In genomic region chr19:16381756-16382401, GRCh38 we compare ENCODE assay signal across 10 cellular contexts. TPM values are rescaled to one million over a fixed set of nuclear protein-coding genes. Genes with fewer than 3 reads are reported as not detected.
A peak's percentile ranks its signal among the peaks of the same experiment; 100 is the strongest.
DNase-seq lines count a peak whose midpoint lies in the region; ATAC-seq, FAIRE-seq and TF ChIP-seq lines count a peak whose summit lies in the region.
"Had no signal": no experiment of that assay in that cellular context is flagged by ENCODE, and none has a peak within 500 bp of the region (broad histone marks: within the 10 kb centered on the region; RNA-seq: fewer than 3 reads in every experiment).

No MANE protein-coding gene starts in this region.

- peak overlapping the region in 4 of 11 experiments; percentile 66 to 80 (median 70); a peak in 7 of 22 replicates for H3K4me2 ChIP-seq in BLaER1 treated with 17β-estradiol and CSF1 and Interleukin-3, amounts not matched to agents 10 nM and 100 nM
- H3K4me2 ChIP-seq in astrocyte (ENCODE audit: low read length) = no peak overlapping the region

- peaks cover 58 to 87% (median 78%) of the 10 kb centered on the region in 11 experiments for H3K36me3 ChIP-seq in BLaER1 treated with 17β-estradiol and CSF1 and Interleukin-3, amounts not matched to agents 10 nM and 100 nM
- H3K36me3 ChIP-seq in astrocyte (ENCODE audit: insufficient read depth, low read length) = peaks cover 4% of the 10 kb centered on the region

- no peak for DNase-seq in astrocyte (ENCODE audit: low read depth)
- peak; percentile 39 to 41 for DNase-seq in hippocampal formation (lab: John Stamatoyannopoulos, UW)
- peak; percentile 71 for DNase-seq in putamen (ENCODE audit: low spot score)
- DNase-seq in NCI-H1105 (lab: John Stamatoyannopoulos, UW) = no peak
- DNase-seq in HK-2 (ENCODE audit: unreplicated experiment) = no peak
- DNase-seq in CD14-positive monocyte (ENCODE audit: low spot score) = no peak
- DNase-seq: DMS79 treated with DMSO at 0.1 percent for 48 hours, NCI-H2081 treated with DMSO at 0.1 percent for 48 hours had no signal

- H3K27me3 ChIP-seq in BLaER1 treated with 17β-estradiol and CSF1 and Interleukin-3, amounts not matched to agents 10 nM and 100 nM = no peaks in the 10 kb centered on the region
- H3K27me3 ChIP-seq in astrocyte (ENCODE audit: insufficient read depth, low read length) = no peaks in the 10 kb centered on the region

- H3K27ac Mint-ChIP-seq in astrocyte (ENCODE audit: unreplicated experiment) (no peak overlapping the region), CD14-positive monocyte (peak overlapping the region in 1 of 7 donors; percentile 21)

- H3K4me3 ChIP-seq in BLaER1 treated with 17β-estradiol and CSF1 and Interleukin-3, amounts not matched to agents 10 nM and 100 nM = no peak overlapping the region
- no peak overlapping the region for H3K4me3 ChIP-seq in astrocyte (ENCODE audit: insufficient read depth, low read depth, low read length)

- H3K27me3 Mint-ChIP-seq in astrocyte (ENCODE audit: low read depth, unreplicated experiment) (no peaks in the 10 kb centered on the region), CD14-positive monocyte (ENCODE audit: low read depth in 3 of 3) (peaks cover 0 to 2% (median 2%) of the 10 kb centered on the region in 3 donors)

- no peak overlapping the region for H3K4me3 Mint-ChIP-seq in astrocyte (ENCODE audit: unreplicated experiment)
- H3K4me3 Mint-ChIP-seq in CD14-positive monocyte = no peak overlapping the region

- peak overlapping the region in 10 of 11 experiments; percentile 20 to 65 (median 44); a peak in 17 of 22 replicates for H3K27ac ChIP-seq in BLaER1 treated with 17β-estradiol and CSF1 and Interleukin-3, amounts not matched to agents 10 nM and 100 nM
- H3K27ac ChIP-seq in astrocyte (ENCODE audit: low read depth, low read length) = no peak overlapping the region

- no peak for FAIRE-seq in astrocyte (lab: Jason Lieb, UNC)

- peak overlapping the region in 9 of 11 experiments; percentile 5 to 53 (median 44); a peak in 9 of 22 replicates for H3K9ac ChIP-seq in BLaER1 treated with 17β-estradiol and CSF1 and Interleukin-3, amounts not matched to agents 10 nM and 100 nM
- H3K9ac ChIP-seq in astrocyte (ENCODE audit: low read length) = peak overlapping the region; percentile 16

- H3K4me1 Mint-ChIP-seq in astrocyte (ENCODE audit: low read depth, unreplicated experiment) (no peaks in the 10 kb centered on the region), CD14-positive monocyte (peaks cover 21% of the 10 kb centered on the region)

- H3K36me3 Mint-ChIP-seq in astrocyte (ENCODE audit: low read depth, unreplicated experiment) (peaks cover 2% of the 10 kb centered on the region), CD14-positive monocyte (peaks cover 53 to 75% of the 10 kb centered on the region in 2 donors)

- H3K9me3 Mint-ChIP-seq in astrocyte (ENCODE audit: unreplicated experiment) (no peaks in the 10 kb centered on the region), CD14-positive monocyte (no peaks in the 10 kb centered on the region)

- peaks cover 10 to 36% (median 21%) of the 10 kb centered on the region in 10 experiments; a peak in 19 of 20 replicates for H3K4me1 ChIP-seq in BLaER1 treated with 17β-estradiol and CSF1 and Interleukin-3, amounts not matched to agents 10 nM and 100 nM
- H3K4me1 ChIP-seq in astrocyte (ENCODE audit: insufficient read depth, low read length) = peaks cover 7% of the 10 kb centered on the region

- H3K79me2 ChIP-seq in astrocyte (ENCODE audit: insufficient read depth, low read length) = no peaks in the 10 kb centered on the region

- peaks cover 0 to 60% (median 20%) of the 10 kb centered on the region in 11 experiments; a peak in 12 of 22 replicates for H4K20me1 ChIP-seq in BLaER1 treated with 17β-estradiol and CSF1 and Interleukin-3, amounts not matched to agents 10 nM and 100 nM
- H4K20me1 ChIP-seq in astrocyte (ENCODE audit: insufficient read depth, low read length) = peaks cover 17% of the 10 kb centered on the region

- H2AFZ ChIP-seq in astrocyte (ENCODE audit: low read depth, low read length) = no peak overlapping the region

- intact Hi-C loops in CD14-positive monocyte (cut with micrococcal nuclease) = loop anchor here (1.0 to 10.0 kb wide), 4 partner anchors 133 to 337 kb away; no protein-coding TSS in a partner anchor

- no peaks in the 10 kb centered on the region for H3K9me3 ChIP-seq in BLaER1 treated with 17β-estradiol and CSF1 and Interleukin-3, amounts not matched to agents 10 nM and 100 nM (replicated peaks in 1 of 11)
- H3K9me3 ChIP-seq in astrocyte (ENCODE audit: insufficient read depth, low read depth, low read length) = no peaks in the 10 kb centered on the region

- TF ChIP-seq CTCF in astrocyte (IDR thresholded peaks at IDR 0.05; ENCODE audit: insufficient read depth, low read depth, low read length) = no peak
- TF ChIP-seq CTCF in CD14-positive monocyte (IDR thresholded peaks at IDR 0.05) = no peak

- ATAC-seq in HG02623 (IDR thresholded peaks at IDR 0.05; ENCODE audit: unreplicated experiment) = no peak

RNA-seq across cellular contexts. Expression of gene KLF2, which starts 57.3 kb away (rescaled TPM):
- total RNA-seq in astrocyte = 1.9 and 2.0 TPM in 2 replicates
- polyA plus RNA-seq in CD14-positive monocyte = 10 to 100 TPM; 34.0 to 51.4 TPM

Comparison
In these comparisons a context has a peak if more than half of its experiments do, and no peak if none do; other contexts are left out.
1. DNase-seq: peak in hippocampal formation (2 of 2) and putamen (single experiment); none in astrocyte (single experiment), NCI-H1105 (single experiment), HK-2 (single experiment) and CD14-positive monocyte (single experiment).